Comparison of ENCODE assay signal across 9 cellular contexts in genomic region chr12:116594325-116595038, GRCh38. TPM values are rescaled to one million over a fixed set of nuclear protein-coding genes. Genes with fewer than 3 reads are reported as not detected.
DNase-seq lines count a peak whose midpoint lies in the region; ATAC-seq and TF ChIP-seq lines count a peak whose summit lies in the region.
"Had no signal": no experiment of that assay in that cellular context is flagged by ENCODE, and none has a peak within 500 bp of the region (broad histone marks: within the 10 kb centered on the region; RNA-seq: fewer than 3 reads in every experiment).

No MANE protein-coding gene starts in this region.

- H3K4me1 ChIP-seq in upper lobe of left lung (peaks cover 26 to 38% (median 31%) of the 10 kb centered on the region in 4 donors), uterus (peaks cover 0 to 7% of the 10 kb centered on the region in 2 donors)

- no peaks in the 10 kb centered on the region for H3K36me3 ChIP-seq in upper lobe of left lung
- H3K36me3 ChIP-seq in uterus = no peaks in the 10 kb centered on the region
- H3K36me3 ChIP-seq: SJSA1 had no signal

- H3K4me3 ChIP-seq in upper lobe of left lung (no peak overlapping the region), uterus (no peak overlapping the region)
- H3K4me3 ChIP-seq: SJSA1 had no signal

- DNase-seq in stimulated activated CD4-positive, alpha-beta T cell treated with anti-CD3 and anti-CD28 coated beads, Interleukin-12 subunit alpha, Interleukin-12 subunit beta, amount 100 ng/mL, for 48 hours (ENCODE audit: low read depth in 2 of 3, low spot score in 1 of 3) = peak in 2 of 3 donors; percentile 2 to 9
- no peak for DNase-seq in stimulated activated CD4-positive, alpha-beta T cell treated with anti-CD3 and anti-CD28 coated beads, Interleukin-12 subunit alpha, Interleukin-12 subunit beta, amount 100 ng/mL, for 4 hours
- peak; percentile 65 for DNase-seq in activated CD8-positive, alpha-beta memory T cell treated with anti-CD3 and anti-CD28 coated beads for 24 hours
- DNase-seq in left lobe of liver (ENCODE audit: low spot score) (peak; percentile 55), upper lobe of left lung (peak in 1 of 2 donors; percentile 80), uterus (no peak)

- TF ChIP-seq POLR2A in upper lobe of left lung (IDR thresholded peaks at IDR 0.05) (no peak), uterus (IDR thresholded peaks at IDR 0.05) (no peak)

- peak; percentile 43 for ATAC-seq in left lobe of liver
- ATAC-seq in upper lobe of left lung (ENCODE audit: low FRiP score in 2 of 2) = peak; percentile 54 to 66
- no peak for ATAC-seq in HG02623 (IDR thresholded peaks at IDR 0.05; ENCODE audit: unreplicated experiment)
- ATAC-seq in HG02852 (IDR thresholded peaks at IDR 0.05; ENCODE audit: unreplicated experiment) = no peak

- H3K27ac ChIP-seq in upper lobe of left lung (peak overlapping the region in 3 of 4 donors; percentile 11 to 64 (median 59)), uterus (no peak overlapping the region)
- H3K27ac ChIP-seq: SJSA1 had no signal

- H3K27me3 ChIP-seq in upper lobe of left lung = no peaks in the 10 kb centered on the region
- H3K27me3 ChIP-seq in uterus = no peaks in the 10 kb centered on the region
- H3K27me3 ChIP-seq: SJSA1 had no signal

- intact Hi-C loops in uterus (cut with DNase I; ENCODE audit: low total_unique reads) = loop anchor here (10.0 kb wide), 3 partner anchors 60 to 590 kb away; partner anchors contain the start of gene MED13L

- TF ChIP-seq EP300 in upper lobe of left lung (IDR thresholded peaks at IDR 0.05) = peak in 1 of 4 donors; percentile 26

- WGBS in upper lobe of left lung, 2 donors = 56 to 74% methylated on average over 12 of the region's 12 CpGs

- TF ChIP-seq CTCF in upper lobe of left lung (IDR thresholded peaks at IDR 0.05) = no peak
- TF ChIP-seq CTCF in uterus (IDR thresholded peaks at IDR 0.05) = no peak

- H3K9me3 ChIP-seq in upper lobe of left lung (no peaks in the 10 kb centered on the region), uterus (no peaks in the 10 kb centered on the region)
- H3K9me3 ChIP-seq: SJSA1 had no signal

RNA-seq across cellular contexts. Expression of gene MAP1LC3B2, which starts 35.3 kb away (rescaled TPM):
- total RNA-seq in left lobe of liver (not detected), upper lobe of left lung (1 to 10 TPM in 4 of 6 donors, not detected in 2; 1.5 to 5.7 (median 2.5) TPM), uterus (1 to 10 TPM in 2 of 4 donors, not detected in 2; 1.8 to 3.6 TPM)

Comparison
In these comparisons a context has a peak if more than half of its experiments do, and no peak if none do; other contexts are left out.
1. DNase-seq: peak in stimulated activated CD4-positive, alpha-beta T cell treated with anti-CD3 and anti-CD28 coated beads, Interleukin-12 subunit alpha, Interleukin-12 subunit beta, amount 100 ng/mL, for 48 hours (2 of 3), activated CD8-positive, alpha-beta memory T cell treated with anti-CD3 and anti-CD28 coated beads for 24 hours (single experiment) and left lobe of liver (single experiment); none in stimulated activated CD4-positive, alpha-beta T cell treated with anti-CD3 and anti-CD28 coated beads, Interleukin-12 subunit alpha, Interleukin-12 subunit beta, amount 100 ng/mL, for 4 hours (single experiment) and uterus (0 of 2).
2. ATAC-seq: peak in left lobe of liver (single experiment) and upper lobe of left lung (2 of 2); none in HG02623 (single experiment) and HG02852 (single experiment).
3. H3K27ac ChIP-seq: peak in upper lobe of left lung (3 of 4); none in uterus (0 of 2).